1 cellular context compared by ENCODE assay signal in the genomic region with DNA sequence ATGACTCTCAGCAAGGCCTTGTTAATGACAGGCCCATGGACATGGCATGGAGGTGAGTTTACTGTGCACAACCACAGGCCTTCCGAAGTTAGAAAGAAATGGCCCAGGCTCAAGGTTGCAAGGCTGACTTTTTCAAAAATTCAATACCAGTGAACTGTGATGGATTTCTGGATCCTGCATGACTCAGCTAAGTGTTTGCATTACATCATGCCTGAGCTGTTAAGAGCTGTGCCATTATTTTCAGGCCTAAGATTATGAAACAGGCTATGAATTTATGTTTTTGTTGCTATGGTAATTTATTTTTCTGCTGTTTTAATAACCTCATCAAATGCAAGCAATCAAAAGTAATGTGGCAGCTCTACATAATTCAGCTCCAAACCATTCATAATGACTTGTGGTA.
TF ChIP-seq lines count a peak whose summit lies in the region.

No MANE protein-coding gene starts in this region.

TF ChIP-seq in HepG2, 621 proteins besides CTCF, POLR2A, EP300 and RAD21 (continued from another document):
- TF ChIP-seq, protein P1, sequence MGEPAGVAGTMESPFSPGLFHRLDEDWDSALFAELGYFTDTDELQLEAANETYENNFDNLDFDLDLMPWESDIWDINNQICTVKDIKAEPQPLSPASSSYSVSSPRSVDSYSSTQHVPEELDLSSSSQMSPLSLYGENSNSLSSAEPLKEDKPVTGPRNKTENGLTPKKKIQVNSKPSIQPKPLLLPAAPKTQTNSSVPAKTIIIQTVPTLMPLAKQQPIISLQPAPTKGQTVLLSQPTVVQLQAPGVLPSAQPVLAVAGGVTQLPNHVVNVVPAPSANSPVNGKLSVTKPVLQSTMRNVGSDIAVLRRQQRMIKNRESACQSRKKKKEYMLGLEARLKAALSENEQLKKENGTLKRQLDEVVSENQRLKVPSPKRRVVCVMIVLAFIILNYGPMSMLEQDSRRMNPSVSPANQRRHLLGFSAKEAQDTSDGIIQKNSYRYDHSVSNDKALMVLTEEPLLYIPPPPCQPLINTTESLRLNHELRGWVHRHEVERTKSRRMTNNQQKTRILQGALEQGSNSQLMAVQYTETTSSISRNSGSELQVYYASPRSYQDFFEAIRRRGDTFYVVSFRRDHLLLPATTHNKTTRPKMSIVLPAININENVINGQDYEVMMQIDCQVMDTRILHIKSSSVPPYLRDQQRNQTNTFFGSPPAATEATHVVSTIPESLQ (CRISPR knock-in tag; conservative IDR thresholded peaks at IDR 0.05): no peak
TF ChIP-seq in HepG2: peak in this region for 4.
